Comparison of ENCODE assay signal across 39 cellular contexts in the genomic region with DNA sequence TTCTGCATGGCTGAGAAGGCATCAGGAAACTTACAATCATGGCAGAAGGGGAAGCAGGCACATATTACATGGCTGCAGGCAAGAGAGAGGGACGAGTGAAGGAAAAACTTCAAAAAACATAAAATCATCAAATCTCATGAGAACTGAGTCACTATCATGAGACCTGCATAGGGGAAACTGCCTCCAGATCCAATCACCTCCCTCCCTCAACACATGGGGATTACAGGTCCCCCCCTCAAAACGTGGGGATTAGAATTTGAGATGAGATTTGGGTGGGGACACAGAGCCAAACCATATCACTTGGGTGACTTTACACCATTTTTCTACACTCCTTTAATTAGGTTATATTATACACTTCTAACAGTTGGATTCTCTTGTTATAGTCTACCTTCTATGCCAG.
"Had no signal": no experiment of that assay in that cellular context is flagged by ENCODE, and none has a peak within 500 bp of the region (broad histone marks: within the 10 kb centered on the region; RNA-seq: fewer than 3 reads in every experiment).

No MANE protein-coding gene starts in this region.

- H3K27me3 ChIP-seq: adrenal gland, ascending aorta, body of pancreas, brain microvascular endothelial cell, breast epithelium, cardiac muscle cell had no signal

- H3K4me3 Mint-ChIP-seq: activated naive CD4-positive, alpha-beta T cell treated with anti-CD3 and anti-CD28 coated beads for 36 hours; activated naive CD4-positive, alpha-beta T cell treated with anti-CD3 and anti-CD28 coated beads, Interleukin-2, amount 10 ng/mL, durations not matched to agents 7 days and 5 days; activated naive CD4-positive, alpha-beta T cell treated with anti-CD3 and anti-CD28 coated beads, Interleukin-2, amount 50 U/mL, for 24 hours; activated naive CD8-positive, alpha-beta T cell; activated naive CD8-positive, alpha-beta T cell treated with anti-CD3 and anti-CD28 coated beads for 36 hours; activated naive CD8-positive, alpha-beta T cell treated with anti-CD3 and anti-CD28 coated beads, Interleukin-2, amount 10 ng/mL, durations not matched to agents 7 days and 5 days; activated naive CD8-positive, alpha-beta T cell treated with anti-CD3 and anti-CD28 coated beads, Interleukin-2, amount 50 U/mL, for 24 hours; activated T-cell treated with anti-CD3 and anti-CD28 coated beads, Interleukin-2, amount 50 U/mL, for 24 hours; activated T-cell treated with anti-CD3 and anti-CD28 coated beads, Interleukin-2, amount 50 U/mL, for 4 hours; activated T-cell treated with anti-CD3 and anti-CD28 coated beads, Interleukin-2, amount 50 U/mL, for 72 hours; activated T-helper 1 cell treated with anti-CD3 and anti-CD28 coated beads, Interleukin-12 subunit alpha, Interleukin-12 subunit beta, Interleukin-2, Interleukin-4 antibody, amounts not matched to agents 30 ng/mL and 10 ng/mL and 1 ng/mL, durations not matched to agents 14 hours and 24 hours and 36 hours; activated T-helper 17 cell treated with anti-CD3 and anti-CD28 coated beads, Interleukin-2, amount 50 U/mL, for 72 hours; brain; central memory CD8-positive, alpha-beta T cell had no signal

- H3K36me3 Mint-ChIP-seq: activated naive CD4-positive, alpha-beta T cell treated with anti-CD3 and anti-CD28 coated beads, Interleukin-2, amount 10 ng/mL, durations not matched to agents 7 days and 5 days; activated naive CD4-positive, alpha-beta T cell treated with anti-CD3 and anti-CD28 coated beads, Interleukin-2, amount 50 U/mL, for 24 hours; activated naive CD4-positive, alpha-beta T cell treated with anti-CD3 and anti-CD28 coated beads, Interleukin-2, amount 50 U/mL, for 72 hours; activated naive CD8-positive, alpha-beta T cell; activated naive CD8-positive, alpha-beta T cell treated with anti-CD3 and anti-CD28 coated beads for 36 hours; activated naive CD8-positive, alpha-beta T cell treated with anti-CD3 and anti-CD28 coated beads, Interleukin-2, amount 10 ng/mL, durations not matched to agents 7 days and 5 days; brain had no signal

- DNase-seq: activated effector memory CD4-positive, alpha-beta T cell treated with anti-CD3 and anti-CD28 coated beads, Interleukin-2, amount 50 U/mL, for 16 hours; activated effector memory CD4-positive, alpha-beta T cell treated with Interleukin-2 at 50 U/mL for 16 hours; activated gamma-delta T cell; activated gamma-delta T cell treated with Interleukin-2 at 50 U/mL for 16 hours; activated naive CD4-positive, alpha-beta T cell; activated naive CD4-positive, alpha-beta T cell treated with anti-CD3 and anti-CD28 coated beads for 36 hours; activated naive CD4-positive, alpha-beta T cell treated with anti-CD3 and anti-CD28 coated beads, Interleukin-2, amount 10 ng/mL, durations not matched to agents 7 days and 5 days; activated naive CD4-positive, alpha-beta T cell treated with anti-CD3 and anti-CD28 coated beads, Interleukin-2, amount 50 U/mL, for 16 hours; activated naive CD4-positive, alpha-beta T cell treated with Interleukin-2 at 50 U/mL for 16 hours; activated naive CD8-positive, alpha-beta T cell treated with anti-CD3 and anti-CD28 coated beads for 36 hours; activated naive CD8-positive, alpha-beta T cell treated with anti-CD3 and anti-CD28 coated beads, Interleukin-2, amount 10 ng/mL, durations not matched to agents 7 days and 5 days; activated naive CD8-positive, alpha-beta T cell treated with anti-CD3 and anti-CD28 coated beads, Interleukin-2, amount 50 U/mL, for 24 hours; activated T-cell treated with anti-CD3 and anti-CD28 coated beads, Interleukin-2, amount 50 U/mL, for 24 hours; activated T-cell treated with anti-CD3 and anti-CD28 coated beads, Interleukin-2, amount 50 U/mL, for 4 hours; activated T-cell treated with anti-CD3 and anti-CD28 coated beads, Interleukin-2, amount 50 U/mL, for 48 hours; activated T-cell treated with anti-CD3 and anti-CD28 coated beads, Interleukin-2, amount 50 U/mL, for 72 hours; adrenal gland; amniotic stem cell; amygdala; anterior cingulate cortex; aorta; body of pancreas; brain microvascular endothelial cell; caudate nucleus; central memory CD4-positive, alpha-beta T cell; cerebellar nuclear complex had no signal

- FAIRE-seq: astrocyte, bronchial epithelial cell had no signal

- H3K4me1 Mint-ChIP-seq: activated naive CD4-positive, alpha-beta T cell treated with anti-CD3 and anti-CD28 coated beads, Interleukin-2, amount 10 ng/mL, durations not matched to agents 7 days and 5 days; activated naive CD4-positive, alpha-beta T cell treated with anti-CD3 and anti-CD28 coated beads, Interleukin-2, amount 50 U/mL, for 24 hours; activated naive CD8-positive, alpha-beta T cell treated with anti-CD3 and anti-CD28 coated beads for 36 hours; activated naive CD8-positive, alpha-beta T cell treated with anti-CD3 and anti-CD28 coated beads, Interleukin-2, amount 10 ng/mL, durations not matched to agents 7 days and 5 days; activated naive CD8-positive, alpha-beta T cell treated with anti-CD3 and anti-CD28 coated beads, Interleukin-2, amount 50 U/mL, for 24 hours; activated T-helper 17 cell treated with anti-CD3 and anti-CD28 coated beads, Interleukin-2, amount 50 U/mL, for 72 hours; brain; central memory CD8-positive, alpha-beta T cell had no signal

- H3K27ac ChIP-seq: adrenal gland, ascending aorta, body of pancreas, brain microvascular endothelial cell, breast epithelium, cardiac muscle cell had no signal

- H3K27me3 Mint-ChIP-seq: activated naive CD4-positive, alpha-beta T cell treated with anti-CD3 and anti-CD28 coated beads, Interleukin-2, amount 10 ng/mL, durations not matched to agents 7 days and 5 days; activated naive CD4-positive, alpha-beta T cell treated with anti-CD3 and anti-CD28 coated beads, Interleukin-2, amount 50 U/mL, for 24 hours; activated naive CD8-positive, alpha-beta T cell; activated naive CD8-positive, alpha-beta T cell treated with anti-CD3 and anti-CD28 coated beads for 36 hours; activated naive CD8-positive, alpha-beta T cell treated with anti-CD3 and anti-CD28 coated beads, Interleukin-2, amount 10 ng/mL, durations not matched to agents 7 days and 5 days; activated naive CD8-positive, alpha-beta T cell treated with anti-CD3 and anti-CD28 coated beads, Interleukin-2, amount 50 U/mL, for 24 hours; activated T-cell treated with anti-CD3 and anti-CD28 coated beads, Interleukin-2, amount 50 U/mL, for 24 hours; activated T-helper 17 cell treated with anti-CD3 and anti-CD28 coated beads, Interleukin-2, amount 50 U/mL, for 72 hours; brain; central memory CD8-positive, alpha-beta T cell had no signal

- H3K9me3 ChIP-seq: adrenal gland, ascending aorta, body of pancreas, breast epithelium had no signal

- ATAC-seq: activated naive CD4-positive, alpha-beta T cell treated with anti-CD3 and anti-CD28 coated beads, Interleukin-2, amount 50 U/mL, for 72 hours; activated naive CD8-positive, alpha-beta T cell treated with anti-CD3 and anti-CD28 coated beads, Interleukin-2, amount 50 U/mL, for 24 hours; activated T-cell treated with anti-CD3 and anti-CD28 coated beads, Interleukin-2, amount 50 U/mL, for 4 hours; activated T-cell treated with anti-CD3 and anti-CD28 coated beads, Interleukin-2, amount 50 U/mL, for 72 hours; activated T-helper 17 cell treated with anti-CD3 and anti-CD28 coated beads, Interleukin-2, amount 50 U/mL, for 72 hours; body of pancreas had no signal

- H3K27ac Mint-ChIP-seq: activated naive CD4-positive, alpha-beta T cell treated with anti-CD3 and anti-CD28 coated beads for 36 hours; activated naive CD4-positive, alpha-beta T cell treated with anti-CD3 and anti-CD28 coated beads, Interleukin-2, amount 10 ng/mL, durations not matched to agents 7 days and 5 days; activated naive CD4-positive, alpha-beta T cell treated with anti-CD3 and anti-CD28 coated beads, Interleukin-2, amount 50 U/mL, for 24 hours; activated naive CD4-positive, alpha-beta T cell treated with anti-CD3 and anti-CD28 coated beads, Interleukin-2, amount 50 U/mL, for 72 hours; activated naive CD8-positive, alpha-beta T cell; activated naive CD8-positive, alpha-beta T cell treated with anti-CD3 and anti-CD28 coated beads for 36 hours; activated naive CD8-positive, alpha-beta T cell treated with anti-CD3 and anti-CD28 coated beads, Interleukin-2, amount 10 ng/mL, durations not matched to agents 7 days and 5 days; activated naive CD8-positive, alpha-beta T cell treated with anti-CD3 and anti-CD28 coated beads, Interleukin-2, amount 50 U/mL, for 24 hours; activated T-cell treated with anti-CD3 and anti-CD28 coated beads, Interleukin-2, amount 50 U/mL, for 24 hours; activated T-cell treated with anti-CD3 and anti-CD28 coated beads, Interleukin-2, amount 50 U/mL, for 72 hours; activated T-helper 1 cell treated with anti-CD3 and anti-CD28 coated beads, Interleukin-12 subunit alpha, Interleukin-12 subunit beta, Interleukin-2, Interleukin-4 antibody, amounts not matched to agents 30 ng/mL and 10 ng/mL and 1 ng/mL, durations not matched to agents 14 hours and 24 hours and 36 hours; activated T-helper 17 cell treated with anti-CD3 and anti-CD28 coated beads, Interleukin-2, amount 50 U/mL, for 72 hours; activated T-helper 2 cell treated with anti-CD3 and anti-CD28 coated beads, Interferon-gamma antibody, Interleukin-2, Interleukin-4, amounts not matched to agents 10 μg/mL and 5 μg/mL and 100 μg/mL, durations not matched to agents 14 hours and 24 hours and 36 hours; brain had no signal

- H3K9me3 Mint-ChIP-seq: activated naive CD8-positive, alpha-beta T cell treated with anti-CD3 and anti-CD28 coated beads, Interleukin-2, amount 50 U/mL, for 24 hours; activated T-cell treated with anti-CD3 and anti-CD28 coated beads, Interleukin-2, amount 50 U/mL, for 4 hours; activated T-helper 1 cell treated with anti-CD3 and anti-CD28 coated beads, Interleukin-12 subunit alpha, Interleukin-12 subunit beta, Interleukin-2, Interleukin-4 antibody, amounts not matched to agents 30 ng/mL and 10 ng/mL and 1 ng/mL, durations not matched to agents 14 hours and 24 hours and 36 hours; brain had no signal

- H3K4me3 ChIP-seq: adrenal gland, ascending aorta, body of pancreas, breast epithelium, cardiac muscle cell had no signal

- H3K4me1 ChIP-seq: adrenal gland, ascending aorta, body of pancreas, breast epithelium had no signal

- H3K36me3 ChIP-seq: adrenal gland, ascending aorta, brain microvascular endothelial cell, breast epithelium, cardiac muscle cell had no signal
